ENCODE assay signal across 11 cellular contexts in the genomic region with DNA sequence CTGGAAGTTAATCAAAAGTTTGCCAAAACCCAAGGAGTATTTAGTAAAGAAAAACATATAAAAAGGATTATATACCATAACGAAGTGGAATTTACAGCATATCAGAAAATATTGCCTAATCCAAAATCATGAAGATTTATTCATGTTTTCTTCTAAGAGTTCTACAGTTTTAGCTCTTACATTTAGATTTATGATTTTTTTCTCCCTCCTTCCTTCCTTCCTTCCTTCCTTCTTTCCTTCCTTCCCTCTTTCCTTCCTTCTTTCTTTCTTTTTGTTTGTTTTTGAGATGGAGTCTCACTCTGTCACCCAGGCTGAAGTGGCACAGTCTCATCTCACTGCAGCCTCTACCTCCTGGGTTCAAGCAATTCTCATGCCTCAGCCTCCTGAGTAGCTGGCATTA. TPM values are rescaled to one million over a fixed set of nuclear protein-coding genes. Genes with fewer than 3 reads are reported as not detected.
"Had no signal": no experiment of that assay in that cellular context is flagged by ENCODE, and none has a peak within 500 bp of the region (broad histone marks: within the 10 kb centered on the region; RNA-seq: fewer than 3 reads in every experiment).

No MANE protein-coding gene starts in this region.

- H3K36me3 Mint-ChIP-seq: IgD-negative memory B cell had no signal

- H3K27ac ChIP-seq: GM23248, HL-60 had no signal

- H3K9me3 ChIP-seq: HAP-1 had no signal

- H3K4me3 ChIP-seq: GM23248, HAP-1 had no signal

- DNase-seq: GM23248, GOT3, H7, KG1 had no signal

- H3K36me3 ChIP-seq: HAP-1 had no signal

- ATAC-seq: HCT116, HepG2 had no signal

- H3K9ac ChIP-seq: GM23248 had no signal

- H3K4me3 Mint-ChIP-seq: IgD-negative memory B cell had no signal

- H2AFZ ChIP-seq: GM23248 had no signal

- H3K4me1 Mint-ChIP-seq: IgD-negative memory B cell had no signal

- H3K4me1 ChIP-seq: HAP-1 had no signal

- FAIRE-seq: HepG2 had no signal

RNA-seq across cellular contexts. Expression of a gene that starts 15.7 kb away (rescaled TPM):
- total RNA-seq: GM23248, H4, H7, HepG2, HT1080 had no signal
- polyA plus RNA-seq: GM23248, HepG2, IgD-negative memory B cell had no signal
